In the genomic region with DNA sequence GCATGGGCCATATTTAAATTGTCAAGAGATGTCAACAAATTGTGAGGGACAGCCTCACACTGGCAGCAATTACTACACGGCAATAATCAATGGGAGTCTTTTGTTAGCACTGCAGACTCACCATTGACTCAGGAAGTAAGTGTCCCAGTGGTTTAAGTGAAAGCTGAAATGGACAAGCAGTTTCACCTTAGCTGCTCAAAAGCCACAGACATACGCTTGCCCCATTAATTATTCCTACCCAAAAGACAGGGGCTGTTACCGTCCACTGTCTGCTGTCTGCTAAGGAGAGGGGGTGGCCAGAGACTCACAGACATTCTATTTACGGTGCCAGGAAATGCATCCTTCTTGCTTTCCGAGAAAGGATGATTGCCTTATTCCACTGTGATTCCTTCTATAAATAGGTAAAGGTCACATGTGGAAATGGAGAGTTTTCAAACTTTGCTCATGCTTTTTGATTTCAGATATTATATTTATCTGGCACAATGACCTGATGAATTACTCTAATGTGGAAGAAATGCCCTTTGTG, we compare ENCODE assay signal across 22 cellular contexts.
A peak's percentile ranks its signal among the peaks of the same experiment; 100 is the strongest.
DNase-seq lines count a peak whose midpoint lies in the region; ATAC-seq and TF ChIP-seq lines count a peak whose summit lies in the region.
"Had no signal": no experiment of that assay in that cellular context is flagged by ENCODE, and none has a peak within 500 bp of the region (broad histone marks: within the 10 kb centered on the region; RNA-seq: fewer than 3 reads in every experiment).

No MANE protein-coding gene starts in this region.

- H3K4me3 Mint-ChIP-seq in stimulated activated naive CD8-positive, alpha-beta T cell treated with anti-CD3 and anti-CD28 coated beads, Interleukin-15, amount 100 ng/mL, for 72 hours, result no peak overlapping the region
- H3K4me3 Mint-ChIP-seq: immature natural killer cell; stimulated activated naive CD8-positive, alpha-beta T cell treated with anti-CD3 and anti-CD28 coated beads, Interleukin-15, Interleukin-2, amounts not matched to agents 100 ng/mL and 50 ng/mL, for 24 hours had no signal

- H3K4me1 Mint-ChIP-seq in stimulated activated naive CD8-positive, alpha-beta T cell treated with anti-CD3 and anti-CD28 coated beads, Interleukin-15, amount 100 ng/mL, for 72 hours, result no peaks in the 10 kb centered on the region
- H3K4me1 Mint-ChIP-seq: immature natural killer cell had no signal

- H3K27ac ChIP-seq in liver (ENCODE audit: low read depth in 1 of 2, low read length in 2 of 2), result no peak overlapping the region
- H3K27ac ChIP-seq in right lobe of liver, result no peak overlapping the region
- H3K27ac ChIP-seq in right cardiac atrium (ENCODE audit: low read length), result peak overlapping the region; percentile 53
- peak overlapping the region; percentile 47 for H3K27ac ChIP-seq in rectal smooth muscle tissue (ENCODE audit: low read depth, low read length)
- H3K27ac ChIP-seq: BLaER1, hepatocyte had no signal

- H3K36me3 ChIP-seq in liver (ENCODE audit: control insufficient read depth in 4 of 4, insufficient read depth in 3 of 4, low read depth in 1 of 4, low read length in 3 of 4) (no peaks in the 10 kb centered on the region), right lobe of liver (no peaks in the 10 kb centered on the region), rectal smooth muscle tissue (ENCODE audit: control insufficient read depth, insufficient read depth, low read length) (no peaks in the 10 kb centered on the region), MG63 (no peaks in the 10 kb centered on the region)
- H3K36me3 ChIP-seq: BLaER1 had no signal

- no peak for TF ChIP-seq POLR2A in right lobe of liver (IDR thresholded peaks at IDR 0.05)

- H3K4me1 ChIP-seq in liver (ENCODE audit: control insufficient read depth in 4 of 4, insufficient read depth in 4 of 4, low read length in 3 of 4) (no peaks in the 10 kb centered on the region), right lobe of liver (no peaks in the 10 kb centered on the region), right cardiac atrium (ENCODE audit: control insufficient read depth, insufficient read depth, low read length) (peaks cover 8% of the 10 kb centered on the region), rectal smooth muscle tissue (ENCODE audit: control insufficient read depth, insufficient read depth, low read length) (peaks cover 37% of the 10 kb centered on the region)

- H3K27ac Mint-ChIP-seq in stimulated activated naive CD8-positive, alpha-beta T cell treated with anti-CD3 and anti-CD28 coated beads, Interleukin-15, amount 100 ng/mL, for 72 hours, result no peak overlapping the region
- H3K27ac Mint-ChIP-seq: immature natural killer cell; stimulated activated naive CD8-positive, alpha-beta T cell treated with anti-CD3 and anti-CD28 coated beads, Interleukin-15, Interleukin-2, amounts not matched to agents 100 ng/mL and 50 ng/mL, for 24 hours had no signal

- peaks cover 0 to 8% (median under 1%) of the 10 kb centered on the region in 4 donors for H3K27me3 ChIP-seq in liver (ENCODE audit: control insufficient read depth in 4 of 4, insufficient read depth in 4 of 4, low read length in 3 of 4)
- no peaks in the 10 kb centered on the region for H3K27me3 ChIP-seq in right lobe of liver
- no peaks in the 10 kb centered on the region for H3K27me3 ChIP-seq in right cardiac atrium (ENCODE audit: control insufficient read depth, insufficient read depth)
- H3K27me3 ChIP-seq in rectal smooth muscle tissue (ENCODE audit: control insufficient read depth, insufficient read depth, low read length), result no peaks in the 10 kb centered on the region
- no peaks in the 10 kb centered on the region for H3K27me3 ChIP-seq in MG63
- H3K27me3 ChIP-seq: BLaER1, hepatocyte had no signal

- no peaks in the 10 kb centered on the region for H3K9me3 Mint-ChIP-seq in stimulated activated naive CD8-positive, alpha-beta T cell treated with anti-CD3 and anti-CD28 coated beads, Interleukin-15, amount 100 ng/mL, for 72 hours
- H3K9me3 Mint-ChIP-seq: stimulated activated naive CD8-positive, alpha-beta T cell treated with anti-CD3 and anti-CD28 coated beads, Interleukin-15, Interleukin-2, amounts not matched to agents 100 ng/mL and 50 ng/mL, for 24 hours had no signal

- no peak for TF ChIP-seq RAD21 in liver (IDR thresholded peaks at IDR 0.05)

- TF ChIP-seq CTCF in liver (IDR thresholded peaks at IDR 0.05; ENCODE audit: low read depth, low read length, missing input control) (no peak), right lobe of liver (IDR thresholded peaks at IDR 0.05) (no peak)

- no peak overlapping the region for H3K9ac ChIP-seq in liver (ENCODE audit: low read depth in 1 of 2, low read length in 2 of 2)
- H3K9ac ChIP-seq in rectal smooth muscle tissue (ENCODE audit: low read length), result no peak overlapping the region
- H3K9ac ChIP-seq: BLaER1 had no signal

- ATAC-seq in right lobe of liver (no peak), right cardiac atrium (no peak), HG02678 (IDR thresholded peaks at IDR 0.05; ENCODE audit: unreplicated experiment) (no peak)
- no peak for ATAC-seq in stimulated activated naive CD8-positive, alpha-beta T cell treated with anti-CD3 and anti-CD28 coated beads, Interleukin-15, amount 100 ng/mL, for 72 hours

- no peak for DNase-seq in right lobe of liver
- DNase-seq in right cardiac atrium, result no peak
- DNase-seq in stimulated activated naive CD8-positive, alpha-beta T cell treated with anti-CD3 and anti-CD28 coated beads, Interleukin-15, amount 100 ng/mL, for 72 hours, result no peak
- DNase-seq in NCI-H1694 treated with DMSO at 0.1 percent for 48 hours (lab: John Stamatoyannopoulos, UW), result no peak
- no peak for DNase-seq in MG63
- DNase-seq: ACHN; activated CD4-positive, alpha-beta T cell treated with anti-CD3 and anti-CD28 coated beads, Interleukin-2, amount 50 U/mL, for 1 hour; activated gamma-delta T cell treated with Interleukin-2 at 50 U/mL for 16 hours; immature natural killer cell; NCI-H1092; NCI-H2107; NCI-H510A treated with DMSO at 0.1 percent for 48 hours; RPMI8226; stimulated activated CD4-positive, alpha-beta T cell treated with anti-CD3 and anti-CD28 coated beads, Interleukin-12 subunit alpha, Interleukin-12 subunit beta, amount 100 ng/mL, for 4 hours; stimulated activated CD4-positive, alpha-beta T cell treated with anti-CD3 and anti-CD28 coated beads, Interleukin-4, amount 100 ng/mL, for 4 hours; T-helper 9 cell had no signal

- intact Hi-C loops in right lobe of liver (cut with DNase I), result no loop called here
- intact Hi-C loops in right cardiac atrium (cut with DNase I), result loop anchor here in 3 of 4 donors (10.0 kb wide), 2 partner anchors 87 to 167 kb away; no protein-coding TSS in a partner anchor

- peaks cover 28% of the 10 kb centered on the region for H3K27me3 Mint-ChIP-seq in stimulated activated naive CD8-positive, alpha-beta T cell treated with anti-CD3 and anti-CD28 coated beads, Interleukin-15, amount 100 ng/mL, for 72 hours

- H3K9me3 ChIP-seq in liver (ENCODE audit: control insufficient read depth in 4 of 4, low read length in 3 of 4) (no peaks in the 10 kb centered on the region), right lobe of liver (no peaks in the 10 kb centered on the region), right cardiac atrium (ENCODE audit: control insufficient read depth, low read length) (no peaks in the 10 kb centered on the region), MG63 (no peaks in the 10 kb centered on the region)
- H3K9me3 ChIP-seq: BLaER1 had no signal

- no peak overlapping the region for H3K4me3 ChIP-seq in liver (ENCODE audit: low read depth in 1 of 3, low read length in 3 of 3)
- no peak overlapping the region for H3K4me3 ChIP-seq in right lobe of liver
- H3K4me3 ChIP-seq in right cardiac atrium (ENCODE audit: low read length), result no peak overlapping the region
- H3K4me3 ChIP-seq in rectal smooth muscle tissue (ENCODE audit: low read length), result no peak overlapping the region
- no peak overlapping the region for H3K4me3 ChIP-seq in MG63
- H3K4me3 ChIP-seq: BLaER1, hepatocyte had no signal

- 68% methylated on average over 5 of the region's 5 CpGs for WGBS in liver
- 51% methylated on average over 4 of the region's 5 CpGs for WGBS in right lobe of liver (ENCODE audit: insufficient coverage, low coverage, low lambda C conversion rate, missing lambda C conversion rate)
- WGBS in right cardiac atrium, result 42% methylated on average over 5 of the region's 5 CpGs

TF ChIP-seq in liver, 16 proteins besides CTCF, POLR2A, EP300 and RAD21:
- TF ChIP-seq NR2F2 (IDR thresholded peaks at IDR 0.05), result peak; percentile 51
- no peak for TF ChIP-seq HNF4A (conservative IDR thresholded peaks at IDR 0.05)
- TF ChIP-seq REST (IDR thresholded peaks at IDR 0.05), result no peak
- TF ChIP-seq, protein P1, sequence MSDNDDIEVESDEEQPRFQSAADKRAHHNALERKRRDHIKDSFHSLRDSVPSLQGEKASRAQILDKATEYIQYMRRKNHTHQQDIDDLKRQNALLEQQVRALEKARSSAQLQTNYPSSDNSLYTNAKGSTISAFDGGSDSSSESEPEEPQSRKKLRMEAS (IDR thresholded peaks at IDR 0.05), result no peak
- TF ChIP-seq JUND (IDR thresholded peaks at IDR 0.05), result no peak
- no peak for TF ChIP-seq FOXA2 (IDR thresholded peaks at IDR 0.05)

Comparison
In these comparisons a context has a peak if more than half of its experiments do, and no peak if none do; other contexts are left out.
1. H3K27ac ChIP-seq: peak in right cardiac atrium (single experiment) and rectal smooth muscle tissue (single experiment); none in liver (0 of 2) and right lobe of liver (0 of 3).
2. intact Hi-C loops: an anchor here in right cardiac atrium (10.0 kb wide); none called in right lobe of liver.